1 cellular context compared by ENCODE assay signal in the genomic region with DNA sequence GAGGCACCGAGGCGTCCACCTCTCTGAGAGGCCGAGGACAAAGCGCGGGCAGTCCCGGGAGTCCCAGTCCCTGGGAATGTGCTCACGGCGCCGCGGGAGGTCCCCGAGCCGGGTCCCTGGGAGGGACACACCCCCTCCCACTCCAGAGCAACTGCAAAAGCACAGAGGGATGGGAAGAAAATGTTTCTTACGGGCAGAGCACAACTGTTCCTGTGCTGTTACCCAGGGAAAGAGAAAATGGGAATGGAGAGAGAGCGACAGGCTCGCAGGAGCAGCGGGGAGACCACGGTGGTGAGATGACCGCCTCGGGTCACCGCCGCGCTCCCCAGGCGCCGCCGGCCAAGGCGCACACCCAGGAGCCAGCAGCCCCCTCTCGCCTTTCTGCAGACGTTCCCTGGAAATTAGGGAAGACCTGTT.
TF ChIP-seq lines count a peak whose summit lies in the region.

No MANE protein-coding gene starts in this region.

TF ChIP-seq in HepG2, 621 proteins besides CTCF, POLR2A, EP300 and RAD21 (continued from another document):
- TF ChIP-seq, protein P1, sequence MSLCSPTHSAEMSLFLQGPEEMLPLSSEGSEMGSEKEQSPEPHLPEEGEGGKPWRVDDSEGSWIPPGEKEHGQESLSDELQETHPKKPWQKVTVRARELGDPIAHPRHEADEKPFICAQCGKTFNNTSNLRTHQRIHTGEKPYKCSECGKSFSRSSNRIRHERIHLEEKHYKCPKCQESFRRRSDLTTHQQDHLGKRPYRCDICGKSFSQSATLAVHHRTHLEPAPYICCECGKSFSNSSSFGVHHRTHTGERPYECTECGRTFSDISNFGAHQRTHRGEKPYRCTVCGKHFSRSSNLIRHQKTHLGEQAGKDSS (CRISPR knock-in tag; IDR thresholded peaks at IDR 0.05; ENCODE audit: borderline replicate concordance, low read depth), result no peak
- no peak for TF ChIP-seq EED (CRISPR knock-in tag; IDR thresholded peaks at IDR 0.05)
